ENCODE assay signal across 8 cellular contexts in genomic region chr6:31157543-31158139, GRCh38. TPM values are rescaled to one million over a fixed set of nuclear protein-coding genes. Genes with fewer than 3 reads are reported as not detected.
A peak's percentile ranks its signal among the peaks of the same experiment; 100 is the strongest.
DNase-seq lines count a peak whose midpoint lies in the region; ATAC-seq and TF ChIP-seq lines count a peak whose summit lies in the region.

A gene with protein sequence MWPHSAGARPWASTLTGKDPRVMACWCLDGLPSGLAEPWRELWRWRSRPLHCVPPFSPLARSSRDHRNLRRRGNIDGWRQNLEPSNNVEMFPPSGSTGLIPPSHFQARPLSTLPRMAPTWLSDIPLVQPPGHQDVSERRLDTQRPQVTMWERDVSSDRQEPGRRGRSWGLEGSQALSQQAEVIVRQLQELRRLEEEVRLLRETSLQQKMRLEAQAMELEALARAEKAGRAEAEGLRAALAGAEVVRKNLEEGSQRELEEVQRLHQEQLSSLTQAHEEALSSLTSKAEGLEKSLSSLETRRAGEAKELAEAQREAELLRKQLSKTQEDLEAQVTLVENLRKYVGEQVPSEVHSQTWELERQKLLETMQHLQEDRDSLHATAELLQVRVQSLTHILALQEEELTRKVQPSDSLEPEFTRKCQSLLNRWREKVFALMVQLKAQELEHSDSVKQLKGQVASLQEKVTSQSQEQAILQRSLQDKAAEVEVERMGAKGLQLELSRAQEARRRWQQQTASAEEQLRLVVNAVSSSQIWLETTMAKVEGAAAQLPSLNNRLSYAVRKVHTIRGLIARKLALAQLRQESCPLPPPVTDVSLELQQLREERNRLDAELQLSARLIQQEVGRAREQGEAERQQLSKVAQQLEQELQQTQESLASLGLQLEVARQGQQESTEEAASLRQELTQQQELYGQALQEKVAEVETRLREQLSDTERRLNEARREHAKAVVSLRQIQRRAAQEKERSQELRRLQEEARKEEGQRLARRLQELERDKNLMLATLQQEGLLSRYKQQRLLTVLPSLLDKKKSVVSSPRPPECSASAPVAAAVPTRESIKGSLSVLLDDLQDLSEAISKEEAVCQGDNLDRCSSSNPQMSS (minus strand): TSS chr6:31157802. CDS start chr6:31157600, 202 bp downstream.

- H3K27ac ChIP-seq in ovary = peak within 1 kb of the TSS; percentile 47 to 75

- H3K27me3 ChIP-seq in ovary = no peaks in the 10 kb centered on the region

- TF ChIP-seq EP300 in ovary (IDR thresholded peaks at IDR 0.05) = no peak

- TF ChIP-seq POLR2A in ovary (IDR thresholded peaks at IDR 0.05) = no peak

- 2 to 6% (median 4%) methylated on average over 14 of the region's 14 CpGs for WGBS in ovary, 3 donors

- H3K36me3 ChIP-seq in ovary = no peaks in the 10 kb centered on the region

- TF ChIP-seq CTCF in foreskin fibroblast (IDR thresholded peaks at IDR 0.05; ENCODE audit: low read depth, low read length) (no peak), ovary (IDR thresholded peaks at IDR 0.05) (no peak)

- H3K9me3 ChIP-seq in ovary = no peaks in the 10 kb centered on the region

- peak; percentile 52 for ATAC-seq in SK-N-SH treated with all-trans-retinoic acid at 6 μM for 48 hours

- DNase-seq in NCI-H146 treated with DMSO at 0.1 percent for 48 hours (lab: John Stamatoyannopoulos, UW; ENCODE audit: unreplicated experiment) (peak; percentile 36), NCI-H146 (lab: John Stamatoyannopoulos, UW) (no peak), foreskin fibroblast (no peak), ovary (no peak), SIG-M5 treated with dmso at 0.1 percent for 504 hours (lab: John Stamatoyannopoulos, UW; ENCODE audit: unreplicated experiment) (no peak), ACHN (no peak), NOMO-1 (lab: John Stamatoyannopoulos, UW; ENCODE audit: unreplicated experiment in 2 of 2) (no peak)

- in situ Hi-C loops in ACHN (cut with HindIII; ENCODE audit: low pct_ligation_motif_present, low pct_unique_long_range_greater_than_20kb, low sequenced_read_pairs) = no loop called here

- intact Hi-C loops in ovary (cut with DNase I) = no loop called here

- peaks cover 7% of the 10 kb centered on the region for H3K4me1 ChIP-seq in ovary (ENCODE audit: insufficient read depth)

- H3K4me3 ChIP-seq in foreskin fibroblast (ENCODE audit: low read depth in 1 of 2, low read length in 2 of 2) (peak within 1 kb of the TSS; percentile 82 to 89), ovary (peak within 1 kb of the TSS; percentile 64)

TF ChIP-seq in SK-N-SH treated with all-trans-retinoic acid at 6 μM for 48 hours, 23 proteins besides CTCF, POLR2A, EP300 and RAD21:
- TF ChIP-seq POU6F1 (CRISPR knock-in tag; IDR thresholded peaks at IDR 0.05; ENCODE audit: borderline replicate concordance, low read depth) (no peak), ZNF565 (CRISPR knock-in tag; conservative IDR thresholded peaks at IDR 0.05; ENCODE audit: low read depth) (no peak), ARNTL (CRISPR knock-in tag; IDR thresholded peaks at IDR 0.05; ENCODE audit: borderline replicate concordance, low read depth) (no peak), RARB (CRISPR knock-in tag; IDR thresholded peaks at IDR 0.05) (no peak), OSR1 (CRISPR knock-in tag; IDR thresholded peaks at IDR 0.05) (no peak), CSDC2 (CRISPR knock-in tag; IDR thresholded peaks at IDR 0.05) (no peak), ISL1 (CRISPR knock-in tag; IDR thresholded peaks at IDR 0.05) (no peak), ZNF70 (CRISPR knock-in tag; IDR thresholded peaks at IDR 0.05) (no peak), ZC3H10 (CRISPR knock-in tag; IDR thresholded peaks at IDR 0.05) (no peak), BACH2 (CRISPR knock-in tag; IDR thresholded peaks at IDR 0.05; ENCODE audit: borderline replicate concordance) (no peak), SNAI2 (CRISPR knock-in tag; IDR thresholded peaks at IDR 0.05) (no peak), ESRRG (CRISPR knock-in tag; IDR thresholded peaks at IDR 0.05) (no peak), ZFP30 (CRISPR knock-in tag; IDR thresholded peaks at IDR 0.05) (no peak), ZNF8 (CRISPR knock-in tag; IDR thresholded peaks at IDR 0.05) (no peak), PATZ1 (CRISPR knock-in tag; IDR thresholded peaks at IDR 0.05; ENCODE audit: borderline replicate concordance) (no peak), GLIS3 (CRISPR knock-in tag; IDR thresholded peaks at IDR 0.05) (no peak)
- TF ChIP-seq, protein P1, sequence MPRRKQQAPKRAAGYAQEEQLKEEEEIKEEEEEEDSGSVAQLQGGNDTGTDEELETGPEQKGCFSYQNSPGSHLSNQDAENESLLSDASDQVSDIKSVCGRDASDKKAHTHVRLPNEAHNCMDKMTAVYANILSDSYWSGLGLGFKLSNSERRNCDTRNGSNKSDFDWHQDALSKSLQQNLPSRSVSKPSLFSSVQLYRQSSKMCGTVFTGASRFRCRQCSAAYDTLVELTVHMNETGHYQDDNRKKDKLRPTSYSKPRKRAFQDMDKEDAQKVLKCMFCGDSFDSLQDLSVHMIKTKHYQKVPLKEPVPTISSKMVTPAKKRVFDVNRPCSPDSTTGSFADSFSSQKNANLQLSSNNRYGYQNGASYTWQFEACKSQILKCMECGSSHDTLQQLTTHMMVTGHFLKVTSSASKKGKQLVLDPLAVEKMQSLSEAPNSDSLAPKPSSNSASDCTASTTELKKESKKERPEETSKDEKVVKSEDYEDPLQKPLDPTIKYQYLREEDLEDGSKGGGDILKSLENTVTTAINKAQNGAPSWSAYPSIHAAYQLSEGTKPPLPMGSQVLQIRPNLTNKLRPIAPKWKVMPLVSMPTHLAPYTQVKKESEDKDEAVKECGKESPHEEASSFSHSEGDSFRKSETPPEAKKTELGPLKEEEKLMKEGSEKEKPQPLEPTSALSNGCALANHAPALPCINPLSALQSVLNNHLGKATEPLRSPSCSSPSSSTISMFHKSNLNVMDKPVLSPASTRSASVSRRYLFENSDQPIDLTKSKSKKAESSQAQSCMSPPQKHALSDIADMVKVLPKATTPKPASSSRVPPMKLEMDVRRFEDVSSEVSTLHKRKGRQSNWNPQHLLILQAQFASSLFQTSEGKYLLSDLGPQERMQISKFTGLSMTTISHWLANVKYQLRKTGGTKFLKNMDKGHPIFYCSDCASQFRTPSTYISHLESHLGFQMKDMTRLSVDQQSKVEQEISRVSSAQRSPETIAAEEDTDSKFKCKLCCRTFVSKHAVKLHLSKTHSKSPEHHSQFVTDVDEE (CRISPR knock-in tag; IDR thresholded peaks at IDR 0.05) = no peak
- TF ChIP-seq, protein P2, sequence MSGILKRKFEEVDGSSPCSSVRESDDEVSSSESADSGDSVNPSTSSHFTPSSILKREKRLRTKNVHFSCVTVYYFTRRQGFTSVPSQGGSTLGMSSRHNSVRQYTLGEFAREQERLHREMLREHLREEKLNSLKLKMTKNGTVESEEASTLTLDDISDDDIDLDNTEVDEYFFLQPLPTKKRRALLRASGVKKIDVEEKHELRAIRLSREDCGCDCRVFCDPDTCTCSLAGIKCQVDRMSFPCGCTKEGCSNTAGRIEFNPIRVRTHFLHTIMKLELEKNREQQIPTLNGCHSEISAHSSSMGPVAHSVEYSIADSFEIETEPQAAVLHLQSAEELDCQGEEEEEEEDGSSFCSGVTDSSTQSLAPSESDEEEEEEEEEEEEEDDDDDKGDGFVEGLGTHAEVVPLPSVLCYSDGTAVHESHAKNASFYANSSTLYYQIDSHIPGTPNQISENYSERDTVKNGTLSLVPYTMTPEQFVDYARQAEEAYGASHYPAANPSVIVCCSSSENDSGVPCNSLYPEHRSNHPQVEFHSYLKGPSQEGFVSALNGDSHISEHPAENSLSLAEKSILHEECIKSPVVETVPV (CRISPR knock-in tag; IDR thresholded peaks at IDR 0.05) = no peak

RNA-seq across cellular contexts. Expression of the gene that starts here (rescaled TPM):
- total RNA-seq in ovary = 10 to 100 TPM; 11.2 to 31.5 (median 25.6) TPM
- polyA plus RNA-seq in ovary = 10 to 100 TPM; 11.9 to 21.2 TPM
